ENCODE assay signal across 25 cellular contexts in the genomic region with DNA sequence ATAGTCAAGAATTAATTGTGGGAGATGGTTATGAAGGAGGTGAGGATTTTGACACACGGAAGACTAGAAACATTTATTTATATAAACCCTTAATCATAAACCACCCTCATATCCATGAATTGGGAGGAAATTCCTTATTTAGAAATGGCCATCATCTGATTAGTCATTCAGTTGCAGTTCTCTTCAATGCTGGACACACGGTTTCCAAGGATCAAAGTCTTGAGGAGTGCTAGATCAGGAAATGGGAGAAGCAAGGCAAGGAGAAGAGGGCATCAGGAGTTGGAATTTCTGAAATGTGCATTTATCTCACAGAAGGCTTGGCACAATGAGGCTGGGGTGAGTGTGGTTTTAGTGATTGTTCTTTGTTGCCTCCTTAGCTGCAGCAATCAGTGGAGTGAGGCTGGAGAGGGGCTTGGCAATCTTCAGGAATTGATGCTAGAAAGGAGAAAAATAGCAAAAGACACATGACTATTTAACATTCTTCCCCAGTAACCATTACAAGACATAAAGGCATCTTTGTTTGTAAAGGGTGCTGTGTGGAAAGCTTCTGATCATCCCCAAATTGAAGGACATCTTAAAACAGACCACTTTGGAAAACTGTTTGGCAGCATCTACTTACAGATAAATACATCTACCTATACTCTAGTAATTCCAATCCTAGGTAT. TPM values are rescaled to one million over a fixed set of nuclear protein-coding genes. Genes with fewer than 3 reads are reported as not detected.
A peak's percentile ranks its signal among the peaks of the same experiment; 100 is the strongest.
DNase-seq lines count a peak whose midpoint lies in the region; ATAC-seq, FAIRE-seq and TF ChIP-seq lines count a peak whose summit lies in the region.
"Had no signal": no experiment of that assay in that cellular context is flagged by ENCODE, and none has a peak within 500 bp of the region (broad histone marks: within the 10 kb centered on the region; RNA-seq: fewer than 3 reads in every experiment).

No MANE protein-coding gene starts in this region.

- no peak for TF ChIP-seq CTCF in brain (conservative IDR thresholded peaks at IDR 0.05)

- DNase-seq in GM12892 (ENCODE audit: insufficient read length) (no peak), kidney tubule cell (ENCODE audit: low spot score) (peak; percentile 32), NCI-H187 (lab: John Stamatoyannopoulos, UW) (no peak), hepatic stellate cell (ENCODE audit: low spot score) (no peak), MG63 (no peak)
- DNase-seq: activated CD4-positive, alpha-beta T cell treated with anti-CD3 and anti-CD28 coated beads for 1 hour; activated naive CD8-positive, alpha-beta T cell treated with anti-CD3 and anti-CD28 coated beads for 36 hours; CD8-positive, alpha-beta memory T cell; cortex of kidney; DMS79; foreskin keratinocyte; kidney; mammary epithelial cell; naive B cell; NCI-H1105 treated with DMSO at 0.1 percent for 48 hours; NCI-H526; stimulated activated CD4-positive, alpha-beta T cell treated with anti-CD3 and anti-CD28 coated beads, Interleukin-2, amount 100 ng/mL, for 48 hours; stimulated activated naive CD8-positive, alpha-beta T cell treated with anti-CD3 and anti-CD28 coated beads, Interleukin-15, Interleukin-2, amounts not matched to agents 100 U/mL and 50 U/mL, for 24 hours; upper lobe of left lung had no signal

- peak overlapping the region; percentile 12 for H3K4me2 ChIP-seq in skeletal muscle satellite cell (ENCODE audit: low read length)

- H3K27ac Mint-ChIP-seq in brain: peak overlapping the region in 3 of 5 experiments; percentile 44 to 79 (median 60)
- H3K27ac Mint-ChIP-seq: activated naive CD8-positive, alpha-beta T cell treated with anti-CD3 and anti-CD28 coated beads for 36 hours; CD8-positive, alpha-beta memory T cell had no signal

- H3K27me3 Mint-ChIP-seq in brain: no peaks in the 10 kb centered on the region
- H3K27me3 Mint-ChIP-seq: activated naive CD8-positive, alpha-beta T cell treated with anti-CD3 and anti-CD28 coated beads for 36 hours; CD8-positive, alpha-beta memory T cell; naive B cell had no signal

- peaks cover 15% of the 10 kb centered on the region for H3K4me1 ChIP-seq in skeletal muscle satellite cell (ENCODE audit: control insufficient read depth, insufficient read depth, low read length)
- H3K4me1 ChIP-seq: foreskin keratinocyte, parathyroid adenoma, upper lobe of left lung had no signal

- H3K36me3 ChIP-seq in skeletal muscle satellite cell (ENCODE audit: insufficient read depth, low read length) (no peaks in the 10 kb centered on the region), MG63 (no peaks in the 10 kb centered on the region; the same call in 1 of the 2 replicates)

- H3K9me3 Mint-ChIP-seq in brain: peaks cover 0 to 12% (median 7%) of the 10 kb centered on the region in 5 experiments

- peaks cover 42% of the 10 kb centered on the region for H3K36me3 Mint-ChIP-seq in brain

- no peak overlapping the region for H3K4me3 Mint-ChIP-seq in brain
- H3K4me3 Mint-ChIP-seq: activated naive CD8-positive, alpha-beta T cell treated with anti-CD3 and anti-CD28 coated beads for 36 hours; CD8-positive, alpha-beta memory T cell; naive B cell had no signal

- H3K9ac ChIP-seq in skeletal muscle satellite cell (ENCODE audit: low read depth, low read length): peak overlapping the region; percentile 32
- H3K9ac ChIP-seq: parathyroid adenoma had no signal

- peaks cover 11% of the 10 kb centered on the region for H3K4me1 Mint-ChIP-seq in brain
- H3K4me1 Mint-ChIP-seq: CD8-positive, alpha-beta memory T cell; naive B cell had no signal

- no peak for TF ChIP-seq POLR2A in GM12892 (IDR thresholded peaks at IDR 0.05; ENCODE audit: low read depth, low read length)
- no peak for TF ChIP-seq POLR2A in GM18505 (IDR thresholded peaks at IDR 0.05; ENCODE audit: borderline replicate concordance, extremely low read depth, insufficient read depth, insufficient read length)

- H3K4me3 ChIP-seq in skeletal muscle satellite cell (ENCODE audit: low read length): no peak overlapping the region
- H3K4me3 ChIP-seq in MG63: no peak overlapping the region
- H3K4me3 ChIP-seq: skin epidermis, upper lobe of left lung had no signal

- no peaks in the 10 kb centered on the region for H3K27me3 ChIP-seq in skeletal muscle satellite cell (ENCODE audit: control insufficient read depth, insufficient read depth, low read length)
- no peaks in the 10 kb centered on the region for H3K27me3 ChIP-seq in MG63
- H3K27me3 ChIP-seq: foreskin keratinocyte, upper lobe of left lung had no signal

- H3K9me3 ChIP-seq in skeletal muscle satellite cell (replicated peaks; ENCODE audit: low read length) (no peaks in the 10 kb centered on the region), MG63 (no peaks in the 10 kb centered on the region)
- H3K9me3 ChIP-seq: upper lobe of left lung had no signal

- ATAC-seq in GM18505 (IDR thresholded peaks at IDR 0.05; ENCODE audit: unreplicated experiment): no peak
- ATAC-seq: foreskin keratinocyte; stimulated activated naive CD8-positive, alpha-beta T cell treated with anti-CD3 and anti-CD28 coated beads, Interleukin-15, Interleukin-2, amounts not matched to agents 100 U/mL and 50 U/mL, for 24 hours had no signal

- peak; percentile 36 for FAIRE-seq in GM12892 (lab: Jason Lieb, UNC)
- FAIRE-seq: endometrium, kidney had no signal

RNA-seq across cellular contexts. Expression of a gene that starts 21.6 kb away (rescaled TPM):
- not detected for polyA plus RNA-seq in GM12892 (2012; ENCODE audit: missing spikeins)
- polyA plus RNA-seq in brain (ENCODE audit: insufficient read depth, low read depth, low replicate concordance): not detected
- not detected in 2 replicates for total RNA-seq in skeletal muscle satellite cell (2012; rRNA removed)
- not detected in 2 replicates for total RNA-seq in MG63 (2014; rRNA removed; shearing (Covaris generic); ENCODE audit: low replicate concordance)
- total RNA-seq: activated naive CD8-positive, alpha-beta T cell treated with anti-CD3 and anti-CD28 coated beads for 36 hours; CD8-positive, alpha-beta memory T cell; foreskin keratinocyte; kidney; mammary epithelial cell; upper lobe of left lung had no signal
- polyA plus RNA-seq: CD8-positive, alpha-beta memory T cell; foreskin keratinocyte; mammary epithelial cell had no signal
